Comparison of ENCODE assay signal across 1 cellular context in genomic region chr19:2719910-2720776, GRCh38.
TF ChIP-seq lines count a peak whose summit lies in the region.

No MANE protein-coding gene starts in this region.

TF ChIP-seq in IMR-90, 13 proteins besides CTCF, POLR2A, EP300 and RAD21 (continued from another document):
- TF ChIP-seq ELK1 (IDR thresholded peaks at IDR 0.05; ENCODE audit: borderline replicate concordance, low read depth, low read length) (no peak), MXI1 (IDR thresholded peaks at IDR 0.05; ENCODE audit: borderline replicate concordance, low read depth, low read length) (no peak), RCOR1 (IDR thresholded peaks at IDR 0.05; ENCODE audit: insufficient replicate concordance, low read length) (no peak), BHLHE40 (IDR thresholded peaks at IDR 0.05; ENCODE audit: low read depth, low read length) (no peak), CEBPB (IDR thresholded peaks at IDR 0.05; ENCODE audit: low read depth, low read length) (no peak), SMC3 (IDR thresholded peaks at IDR 0.05; ENCODE audit: low read depth, low read length) (no peak)
